In the genomic region with DNA sequence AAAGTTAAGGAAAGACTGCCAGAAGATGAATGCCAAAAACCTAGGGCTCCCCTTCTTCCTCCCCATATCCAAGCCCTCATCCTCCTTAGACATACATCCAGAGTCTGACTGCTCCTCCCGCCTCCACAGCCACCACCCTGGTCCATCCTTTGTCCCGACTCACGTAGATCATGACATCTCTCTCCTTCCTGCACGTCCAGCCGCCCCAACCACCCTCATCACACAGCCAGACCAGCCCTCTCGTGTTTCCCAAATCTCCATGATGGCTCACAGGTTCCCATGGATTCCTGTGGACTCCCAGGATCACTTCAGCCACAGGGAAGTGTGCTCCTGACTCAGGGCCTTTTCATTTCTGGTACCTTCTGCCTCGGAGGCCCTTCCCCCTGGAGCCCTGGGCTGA, we compare ENCODE assay signal across 15 cellular contexts. TPM values are rescaled to one million over a fixed set of nuclear protein-coding genes. Genes with fewer than 3 reads are reported as not detected.
A peak's percentile ranks its signal among the peaks of the same experiment; 100 is the strongest.
DNase-seq lines count a peak whose midpoint lies in the region; ATAC-seq and TF ChIP-seq lines count a peak whose summit lies in the region.
"Had no signal": no experiment of that assay in that cellular context is flagged by ENCODE, and none has a peak within 500 bp of the region (broad histone marks: within the 10 kb centered on the region; RNA-seq: fewer than 3 reads in every experiment).

No MANE protein-coding gene starts in this region.

- DNase-seq in activated CD4-positive, alpha-beta T cell treated with anti-CD3 and anti-CD28 coated beads, Interleukin-2, amount 10 ng/mL, durations not matched to agents 7 days and 5 days: no peak
- no peak for DNase-seq in activated CD4-positive, alpha-beta T cell treated with anti-CD3 and anti-CD28 coated beads for 1 hour
- DNase-seq in activated naive CD4-positive, alpha-beta T cell treated with anti-CD3 and anti-CD28 coated beads, Interleukin-2, amount 50 U/mL, for 72 hours (ENCODE audit: low spot score in 2 of 2): no peak
- DNase-seq in nephron progenitor cell (no peak), COLO668 (lab: John Stamatoyannopoulos, UW; ENCODE audit: unreplicated experiment) (no peak), superior temporal gyrus (ENCODE audit: extremely low spot score) (no peak), SIG-M5 treated with dmso at 0.1 percent for 504 hours (lab: John Stamatoyannopoulos, UW; ENCODE audit: unreplicated experiment) (no peak)
- DNase-seq: caudate nucleus; DND-41; effector memory CD4-positive, alpha-beta T cell; islet precursor cell; NCI-H226; retina had no signal

- H3K36me3 Mint-ChIP-seq in activated CD4-positive, alpha-beta T cell treated with anti-CD3 and anti-CD28 coated beads, Interleukin-2, amount 10 ng/mL, durations not matched to agents 7 days and 5 days (ENCODE audit: low read depth): peaks cover 10% of the 10 kb centered on the region
- H3K36me3 Mint-ChIP-seq in activated naive CD4-positive, alpha-beta T cell treated with anti-CD3 and anti-CD28 coated beads, Interleukin-2, amount 50 U/mL, for 72 hours: peaks cover 0 to 6% of the 10 kb centered on the region in 2 donors
- H3K36me3 Mint-ChIP-seq in nephron progenitor cell (ENCODE audit: low read depth): no peaks in the 10 kb centered on the region
- H3K36me3 Mint-ChIP-seq: memory B cell had no signal

- no peaks in the 10 kb centered on the region for H3K27me3 Mint-ChIP-seq in activated CD4-positive, alpha-beta T cell treated with anti-CD3 and anti-CD28 coated beads, Interleukin-2, amount 10 ng/mL, durations not matched to agents 7 days and 5 days
- no peaks in the 10 kb centered on the region for H3K27me3 Mint-ChIP-seq in nephron progenitor cell (ENCODE audit: low read depth, poor library complexity)
- H3K27me3 Mint-ChIP-seq: memory B cell had no signal

- ATAC-seq in GM18505 (IDR thresholded peaks at IDR 0.05; ENCODE audit: unreplicated experiment): no peak
- ATAC-seq in activated naive CD4-positive, alpha-beta T cell treated with anti-CD3 and anti-CD28 coated beads, Interleukin-2, amount 50 U/mL, for 72 hours: no peak

- TF ChIP-seq CTCF in nephron progenitor cell (IDR thresholded peaks at IDR 0.05): no peak

- H3K27ac Mint-ChIP-seq in activated CD4-positive, alpha-beta T cell treated with anti-CD3 and anti-CD28 coated beads, Interleukin-2, amount 10 ng/mL, durations not matched to agents 7 days and 5 days: peak overlapping the region; percentile 88
- H3K27ac Mint-ChIP-seq in activated naive CD4-positive, alpha-beta T cell treated with anti-CD3 and anti-CD28 coated beads, Interleukin-2, amount 50 U/mL, for 72 hours: peak overlapping the region; percentile 1 to 51
- peak overlapping the region; percentile 80 for H3K27ac Mint-ChIP-seq in nephron progenitor cell
- H3K27ac Mint-ChIP-seq: memory B cell had no signal

- peaks cover 96% of the 10 kb centered on the region for H3K4me1 Mint-ChIP-seq in activated CD4-positive, alpha-beta T cell treated with anti-CD3 and anti-CD28 coated beads, Interleukin-2, amount 10 ng/mL, durations not matched to agents 7 days and 5 days
- H3K4me1 Mint-ChIP-seq in nephron progenitor cell: peaks cover 52% of the 10 kb centered on the region

- H3K9me3 Mint-ChIP-seq in activated CD4-positive, alpha-beta T cell treated with anti-CD3 and anti-CD28 coated beads, Interleukin-2, amount 10 ng/mL, durations not matched to agents 7 days and 5 days: no peaks in the 10 kb centered on the region
- H3K9me3 Mint-ChIP-seq in activated naive CD4-positive, alpha-beta T cell treated with anti-CD3 and anti-CD28 coated beads, Interleukin-2, amount 50 U/mL, for 72 hours: no peaks in the 10 kb centered on the region
- no peaks in the 10 kb centered on the region for H3K9me3 Mint-ChIP-seq in nephron progenitor cell
- H3K9me3 Mint-ChIP-seq: memory B cell had no signal

- POLR2A ChIA-PET in activated CD4-positive, alpha-beta T cell treated with anti-CD3 and anti-CD28 coated beads, Interleukin-2, amount 10 ng/mL, durations not matched to agents 7 days and 5 days (lab: Charles Lee): no interaction called here

- peak overlapping the region; percentile 20 for H3K4me3 Mint-ChIP-seq in activated CD4-positive, alpha-beta T cell treated with anti-CD3 and anti-CD28 coated beads, Interleukin-2, amount 10 ng/mL, durations not matched to agents 7 days and 5 days
- no peak overlapping the region for H3K4me3 Mint-ChIP-seq in nephron progenitor cell
- H3K4me3 Mint-ChIP-seq: memory B cell had no signal

- CTCF ChIA-PET in activated CD4-positive, alpha-beta T cell treated with anti-CD3 and anti-CD28 coated beads, Interleukin-2, amount 10 ng/mL, durations not matched to agents 7 days and 5 days (lab: Charles Lee): interaction anchor here (1.0 to 2.8 kb wide), 4 partner anchors 12 to 251 kb away, joined by 3 to 11 read pairs (median 3); no protein-coding TSS in a partner anchor

- peak; percentile 35 for TF ChIP-seq POLR2A in GM18505 (IDR thresholded peaks at IDR 0.05; ENCODE audit: borderline replicate concordance, extremely low read depth, insufficient read depth, insufficient read length)

RNA-seq across cellular contexts. Expression of gene CAB39, which starts 47.8 kb away (rescaled TPM):
- total RNA-seq in activated CD4-positive, alpha-beta T cell treated with anti-CD3 and anti-CD28 coated beads, Interleukin-2, amount 10 ng/mL, durations not matched to agents 7 days and 5 days: 100 to 1,000 TPM; 135 to 154 TPM
- total RNA-seq in activated naive CD4-positive, alpha-beta T cell treated with anti-CD3 and anti-CD28 coated beads, Interleukin-2, amount 50 U/mL, for 72 hours: 100 to 1,000 TPM; 104 to 123 TPM

Comparison
In these comparisons a context has a peak if more than half of its experiments do, and no peak if none do; other contexts are left out.
1. H3K27ac Mint-ChIP-seq: peak in every context shown above with its lines; median percentile 88 in activated CD4-positive, alpha-beta T cell treated with anti-CD3 and anti-CD28 coated beads, Interleukin-2, amount 10 ng/mL, durations not matched to agents 7 days and 5 days; 80 in nephron progenitor cell; 26 in activated naive CD4-positive, alpha-beta T cell treated with anti-CD3 and anti-CD28 coated beads, Interleukin-2, amount 50 U/mL, for 72 hours.